Comparison of ENCODE assay signal across 22 cellular contexts in the genomic region with DNA sequence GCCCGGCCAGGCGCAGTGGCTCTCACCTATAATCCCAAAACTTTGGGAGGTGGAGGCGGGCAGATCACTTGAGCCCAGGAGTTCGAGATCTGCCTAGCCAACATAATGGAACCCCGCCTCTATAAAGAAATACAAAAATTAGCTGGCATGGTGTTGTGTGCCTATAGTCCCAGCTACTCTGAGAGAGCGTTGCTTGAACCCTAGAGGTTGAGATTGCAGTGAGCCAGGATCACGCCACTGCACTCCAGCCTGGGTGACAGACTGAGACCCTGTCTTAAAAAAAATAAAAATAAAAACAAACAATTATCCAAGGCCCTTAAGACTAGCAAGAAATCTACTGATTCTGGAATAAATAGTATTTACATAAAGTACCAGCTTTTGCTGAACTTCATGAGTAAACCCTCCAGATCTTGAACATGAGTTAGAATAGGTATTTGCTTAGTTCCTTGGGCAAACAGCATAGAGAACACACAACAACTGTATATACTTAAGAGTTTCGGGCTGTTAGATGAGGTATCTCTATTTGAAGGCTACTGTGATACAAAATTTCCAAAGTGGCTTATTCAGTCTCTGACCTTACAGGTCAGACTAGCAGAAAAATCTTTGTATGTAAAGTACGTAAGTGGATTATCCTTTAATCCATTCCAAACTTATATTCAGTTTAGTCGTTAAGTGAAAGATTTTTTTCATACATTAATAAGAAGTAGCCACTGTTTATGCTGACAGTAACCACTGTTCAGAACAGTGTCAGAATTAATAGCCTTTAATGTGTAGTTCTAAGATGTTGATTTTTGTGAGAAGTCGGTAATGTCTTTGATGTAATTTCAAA.
"Had no signal": no experiment of that assay in that cellular context is flagged by ENCODE, and none has a peak within 500 bp of the region (broad histone marks: within the 10 kb centered on the region; RNA-seq: fewer than 3 reads in every experiment).

No MANE protein-coding gene starts in this region.

- H3K27ac ChIP-seq: left ventricle myocardium inferior, sigmoid colon had no signal

- H3K9me3 ChIP-seq: left ventricle myocardium inferior, sigmoid colon had no signal

- H3K36me3 ChIP-seq: left ventricle myocardium inferior, sigmoid colon had no signal

- H3K9me3 Mint-ChIP-seq: activated CD4-positive, alpha-beta T cell treated with anti-CD3 and anti-CD28 coated beads, Interleukin-2, amount 10 ng/mL, durations not matched to agents 7 days and 5 days; activated CD8-positive, alpha-beta T cell treated with anti-CD3 and anti-CD28 coated beads for 36 hours; activated naive CD4-positive, alpha-beta T cell treated with anti-CD3 and anti-CD28 coated beads, Interleukin-2, amount 50 U/mL, for 24 hours; brain had no signal

- H3K27ac Mint-ChIP-seq: activated CD4-positive, alpha-beta T cell treated with anti-CD3 and anti-CD28 coated beads, Interleukin-2, amount 10 ng/mL, durations not matched to agents 7 days and 5 days; activated CD8-positive, alpha-beta memory T cell treated with anti-CD3 and anti-CD28 coated beads, Interleukin-2, amount 10 ng/mL, durations not matched to agents 7 days and 5 days; activated CD8-positive, alpha-beta T cell treated with anti-CD3 and anti-CD28 coated beads for 36 hours; activated naive CD4-positive, alpha-beta T cell treated with anti-CD3 and anti-CD28 coated beads, Interleukin-2, amount 50 U/mL, for 24 hours had no signal

- H3K4me3 ChIP-seq: left ventricle myocardium inferior, sigmoid colon, smooth muscle cell had no signal

- H3K27me3 Mint-ChIP-seq: activated CD4-positive, alpha-beta T cell treated with anti-CD3 and anti-CD28 coated beads, Interleukin-2, amount 10 ng/mL, durations not matched to agents 7 days and 5 days; activated CD8-positive, alpha-beta memory T cell treated with anti-CD3 and anti-CD28 coated beads, Interleukin-2, amount 10 ng/mL, durations not matched to agents 7 days and 5 days; activated CD8-positive, alpha-beta T cell treated with anti-CD3 and anti-CD28 coated beads for 36 hours; activated naive CD4-positive, alpha-beta T cell treated with anti-CD3 and anti-CD28 coated beads, Interleukin-2, amount 50 U/mL, for 24 hours; brain had no signal

- ATAC-seq: activated CD8-positive, alpha-beta memory T cell treated with anti-CD3 and anti-CD28 coated beads, Interleukin-2, amount 10 ng/mL, durations not matched to agents 7 days and 5 days; activated CD8-positive, alpha-beta T cell treated with anti-CD3 and anti-CD28 coated beads for 36 hours had no signal

- H3K27me3 ChIP-seq: sigmoid colon had no signal

- DNase-seq: activated CD4-positive, alpha-beta T cell treated with anti-CD3 and anti-CD28 coated beads, Interleukin-2, amount 10 ng/mL, durations not matched to agents 7 days and 5 days; activated CD4-positive, CD25-positive, alpha-beta regulatory T cell treated with anti-CD3 and anti-CD28 coated beads, Interleukin-2, amount 50 U/mL, for 72 hours; activated CD8-positive, alpha-beta memory T cell treated with anti-CD3 and anti-CD28 coated beads, Interleukin-2, amount 10 ng/mL, durations not matched to agents 7 days and 5 days; activated CD8-positive, alpha-beta T cell treated with anti-CD3 and anti-CD28 coated beads for 36 hours; activated gamma-delta T cell treated with Interleukin-2 at 50 U/mL for 16 hours; anterior cingulate cortex; caudate nucleus; effector CD8-positive, alpha-beta T cell; erythroblast; foreskin melanocyte; hippocampal formation; kidney glomerular epithelial cell; left ventricle myocardium inferior; mammary epithelial cell; midbrain; nucleus accumbens; sigmoid colon; stimulated activated CD4-positive, alpha-beta T cell treated with anti-CD3 and anti-CD28 coated beads, Interleukin-15, amount 100 ng/mL, for 24 hours; stimulated activated naive CD4-positive, alpha-beta T cell had no signal

- H3K36me3 Mint-ChIP-seq: activated CD8-positive, alpha-beta memory T cell treated with anti-CD3 and anti-CD28 coated beads, Interleukin-2, amount 10 ng/mL, durations not matched to agents 7 days and 5 days had no signal

- H3K4me3 Mint-ChIP-seq: activated CD4-positive, alpha-beta T cell treated with anti-CD3 and anti-CD28 coated beads, Interleukin-2, amount 10 ng/mL, durations not matched to agents 7 days and 5 days; activated CD8-positive, alpha-beta memory T cell treated with anti-CD3 and anti-CD28 coated beads, Interleukin-2, amount 10 ng/mL, durations not matched to agents 7 days and 5 days; activated CD8-positive, alpha-beta T cell treated with anti-CD3 and anti-CD28 coated beads for 36 hours; activated naive CD4-positive, alpha-beta T cell treated with anti-CD3 and anti-CD28 coated beads, Interleukin-2, amount 50 U/mL, for 24 hours; brain had no signal

- H3K4me2 ChIP-seq: smooth muscle cell had no signal
